In the genomic region with DNA sequence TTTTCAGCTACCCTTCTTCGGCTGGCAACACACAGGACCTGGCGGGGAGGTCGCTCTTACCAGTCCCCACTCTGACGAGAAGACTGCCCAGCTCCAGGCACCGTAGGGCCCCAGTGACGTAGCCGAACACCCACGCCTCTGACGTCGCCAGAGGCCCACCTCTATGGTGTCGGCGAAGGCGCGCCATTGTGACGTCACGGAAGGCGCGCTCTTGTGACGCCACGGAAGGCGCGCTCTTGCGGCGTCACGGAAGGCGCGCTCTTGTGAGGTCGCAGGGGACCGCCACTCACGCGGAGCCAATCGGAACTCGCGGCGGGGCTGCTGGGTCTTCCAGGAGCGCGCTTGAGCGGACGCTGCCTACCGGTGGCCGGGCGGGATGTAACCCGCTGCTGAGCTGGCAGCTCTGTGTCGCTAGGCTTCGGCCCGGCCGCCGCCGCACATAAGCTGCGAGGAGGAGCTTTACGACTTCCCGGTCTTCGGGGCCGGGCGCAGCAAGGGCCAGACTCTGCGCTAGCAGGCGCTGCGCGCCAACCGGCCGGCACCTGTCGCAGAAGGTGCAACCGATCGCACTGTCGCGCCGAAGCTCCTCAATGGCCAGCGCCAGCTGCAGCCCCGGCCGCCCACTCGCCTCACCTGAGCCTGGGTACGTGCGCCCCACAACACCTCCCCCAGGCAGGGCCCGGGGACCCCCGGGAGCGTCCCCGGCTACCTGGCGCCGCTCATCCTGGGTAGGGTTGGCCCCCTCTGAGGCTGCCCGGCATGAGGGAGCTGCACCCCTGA, we compare ENCODE assay signal across 8 cellular contexts.
A peak's percentile ranks its signal among the peaks of the same experiment; 100 is the strongest.
DNase-seq lines count a peak whose midpoint lies in the region; ATAC-seq, FAIRE-seq and TF ChIP-seq lines count a peak whose summit lies in the region.
"Not testable (repeated sequence)": the region's sequence is repeated elsewhere in the genome, so short reads cannot be mapped to it uniquely, and the experiment has no call there.

No MANE protein-coding gene starts in this region.

- H3K27ac ChIP-seq in right atrium auricular region (peak overlapping the region; percentile 85 to 94), psoas muscle (peak overlapping the region; percentile 99)

- not testable (repeated sequence) for H3K4me1 Mint-ChIP-seq in T-helper 1 cell treated with Interleukin-12 subunit alpha and Interleukin-12 subunit beta and Interleukin-4 antibody, amounts not matched to agents 30 μg/mL and 1 μg/mL, for 36 hours (ENCODE audit: low read depth)

- peak overlapping the region; percentile 70 to 83 for H3K4me3 ChIP-seq in right atrium auricular region
- H3K4me3 ChIP-seq in psoas muscle: peak overlapping the region; percentile 83

- H3K27ac Mint-ChIP-seq in T-helper 1 cell treated with Interleukin-12 subunit alpha and Interleukin-12 subunit beta and Interleukin-4 antibody, amounts not matched to agents 30 μg/mL and 1 μg/mL, for 36 hours: peak overlapping the region; percentile 98

- not testable (repeated sequence) for H3K27me3 Mint-ChIP-seq in T-helper 1 cell treated with Interleukin-12 subunit alpha and Interleukin-12 subunit beta and Interleukin-4 antibody, amounts not matched to agents 30 μg/mL and 1 μg/mL, for 36 hours (ENCODE audit: low read depth)

- H3K36me3 Mint-ChIP-seq in T-helper 1 cell treated with Interleukin-12 subunit alpha and Interleukin-12 subunit beta and Interleukin-4 antibody, amounts not matched to agents 30 μg/mL and 1 μg/mL, for 36 hours (ENCODE audit: low read depth): not testable (repeated sequence)

- WGBS in psoas muscle, 3 donors: 0% methylated on average over 57 to 80 of the region's 80 CpGs

- ATAC-seq in GM18498 (IDR thresholded peaks at IDR 0.05; ENCODE audit: unreplicated experiment): peak; percentile 100
- ATAC-seq in HG02885 (IDR thresholded peaks at IDR 0.05; ENCODE audit: poor library complexity, unreplicated experiment): peak; percentile 100
- ATAC-seq in psoas muscle: peak; percentile 100

- H3K9me3 ChIP-seq in right atrium auricular region, psoas muscle: not testable (repeated sequence)

- not testable (repeated sequence) for H3K9me3 Mint-ChIP-seq in T-helper 1 cell treated with Interleukin-12 subunit alpha and Interleukin-12 subunit beta and Interleukin-4 antibody, amounts not matched to agents 30 μg/mL and 1 μg/mL, for 36 hours

- H3K27me3 ChIP-seq in right atrium auricular region; psoas muscle (ENCODE audit: insufficient read depth in 3 of 3, low read length in 2 of 3): not testable (repeated sequence)

- not testable (repeated sequence) for H3K36me3 ChIP-seq in right atrium auricular region; psoas muscle (ENCODE audit: insufficient read depth in 1 of 2, low read depth in 1 of 2)

- H3K4me3 Mint-ChIP-seq in T-helper 1 cell treated with Interleukin-12 subunit alpha and Interleukin-12 subunit beta and Interleukin-4 antibody, amounts not matched to agents 30 μg/mL and 1 μg/mL, for 36 hours: peak overlapping the region; percentile 87

- peak in 1 of 2 donors; percentile 48 for TF ChIP-seq CTCF in right atrium auricular region (IDR thresholded peaks at IDR 0.05)
- not testable (repeated sequence) for TF ChIP-seq CTCF in psoas muscle (IDR thresholded peaks at IDR 0.05)

- intact Hi-C loops in psoas muscle (cut with DNase I): loop anchor here in 1 of 2 donors (10.0 kb wide), 1 partner anchor 470 kb away; no protein-coding TSS in a partner anchor

- not testable (repeated sequence) for FAIRE-seq in urothelium cell line (lab: Jason Lieb, UNC)

- not testable (repeated sequence) for H3K4me1 ChIP-seq in right atrium auricular region, psoas muscle

- peak; percentile 80 for DNase-seq in NCI-H1694 (lab: John Stamatoyannopoulos, UW)
- DNase-seq in anterior cingulate cortex (lab: John Stamatoyannopoulos, UW): peak; percentile 58 to 98 (median 94)
- peak; percentile 98 for DNase-seq in right atrium auricular region (ENCODE audit: low spot score)
- peak; percentile 93 to 98 for DNase-seq in psoas muscle
- DNase-seq in urothelium cell line (ENCODE audit: low spot score): peak; percentile 92

Comparison
In these comparisons a context has a peak if more than half of its experiments do, and no peak if none do; other contexts are left out.
1. Peak in every context shown above with its lines: DNase-seq, ATAC-seq, H3K4me3 ChIP-seq and H3K27ac ChIP-seq.